1 cellular context compared by ENCODE assay signal in genomic region chr5:50623666-50624065, GRCh38.
TF ChIP-seq lines count a peak whose summit lies in the region.

No MANE protein-coding gene starts in this region.

TF ChIP-seq in WTC11, 78 proteins besides CTCF, POLR2A, EP300 and RAD21 (continued from another document):
- no peak for TF ChIP-seq ZNF532 (CRISPR knock-in tag; IDR thresholded peaks at IDR 0.05; ENCODE audit: borderline replicate concordance)
